Comparison of ENCODE assay signal across 9 cellular contexts in the genomic region with DNA sequence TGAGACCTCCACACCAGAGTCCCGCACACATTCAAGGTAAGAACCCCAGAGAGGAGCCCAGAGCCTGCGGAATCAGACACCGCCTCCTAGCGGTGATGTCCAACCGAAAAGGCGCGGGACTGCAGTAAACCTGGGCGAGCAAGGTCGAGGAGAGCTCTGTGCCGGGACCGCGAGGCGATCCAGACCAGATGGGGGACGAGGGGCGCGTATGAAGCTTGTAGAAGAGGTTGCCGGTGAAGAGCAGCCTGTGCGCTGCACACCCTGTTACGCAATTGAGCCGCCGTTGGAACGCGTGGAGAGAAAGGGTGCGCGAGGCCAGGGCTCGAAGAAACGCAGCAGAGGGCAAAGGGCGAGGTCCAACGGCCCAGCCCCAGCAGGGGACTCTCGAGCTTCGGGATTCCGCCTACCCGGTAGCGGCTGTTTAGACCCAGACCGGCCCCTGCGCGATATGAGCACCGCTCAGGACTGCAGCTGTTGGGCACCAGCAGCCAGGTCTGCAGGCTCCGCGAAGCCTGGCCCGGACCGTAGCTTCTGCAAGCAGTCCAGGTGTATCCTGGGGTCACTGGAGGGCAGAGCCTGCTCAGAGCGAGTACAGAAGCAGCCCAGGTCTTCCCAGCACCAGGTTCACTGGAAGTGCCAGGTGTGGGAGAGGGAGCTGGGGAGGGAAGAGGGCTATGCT.
A peak's percentile ranks its signal among the peaks of the same experiment; 100 is the strongest.
DNase-seq lines count a peak whose midpoint lies in the region; ATAC-seq, FAIRE-seq and TF ChIP-seq lines count a peak whose summit lies in the region.
"Had no signal": no experiment of that assay in that cellular context is flagged by ENCODE, and none has a peak within 500 bp of the region (broad histone marks: within the 10 kb centered on the region; RNA-seq: fewer than 3 reads in every experiment).

No MANE protein-coding gene starts in this region.

- no peak for TF ChIP-seq POLR2A in GM12891 (IDR thresholded peaks at IDR 0.05; ENCODE audit: low read depth, low read length)

- intact Hi-C loops in left ventricle myocardium superior (cut with micrococcal nuclease) (no loop called here), tibial artery (cut with DNase I; ENCODE audit: low total_unique reads) (no loop called here)

- H3K27ac ChIP-seq in skeletal muscle tissue (ENCODE audit: low read depth, low read length), result no peak overlapping the region
- H3K27ac ChIP-seq in effector memory CD4-positive, alpha-beta T cell (ENCODE audit: insufficient read depth, low read length, poor library complexity, severe bottlenecking), result no peak overlapping the region
- no peak overlapping the region for H3K27ac ChIP-seq in tibial artery

- H3K9ac ChIP-seq in skeletal muscle tissue (ENCODE audit: low read depth in 1 of 3, low read length in 3 of 3), result peak overlapping the region in 1 of 3 donors; percentile 16

- H3K9me3 ChIP-seq in skeletal muscle tissue (ENCODE audit: control insufficient read depth in 3 of 3, low read length in 3 of 3), result no peaks in the 10 kb centered on the region
- H3K9me3 ChIP-seq in effector memory CD4-positive, alpha-beta T cell (ENCODE audit: control insufficient read depth, low read length), result no peaks in the 10 kb centered on the region
- no peaks in the 10 kb centered on the region for H3K9me3 ChIP-seq in tibial artery

- ATAC-seq in left ventricle myocardium superior (peak; percentile 14), GM21717 (IDR thresholded peaks at IDR 0.05; ENCODE audit: unreplicated experiment) (no peak)

- no peaks in the 10 kb centered on the region for H3K36me3 ChIP-seq in skeletal muscle tissue (ENCODE audit: control insufficient read depth in 3 of 3, insufficient read depth in 3 of 3, low read length in 3 of 3)
- no peaks in the 10 kb centered on the region for H3K36me3 ChIP-seq in effector memory CD4-positive, alpha-beta T cell (ENCODE audit: control insufficient read depth, insufficient read depth, low read length)
- no peaks in the 10 kb centered on the region for H3K36me3 ChIP-seq in tibial artery

- TF ChIP-seq CTCF in tibial artery (IDR thresholded peaks at IDR 0.05), result no peak

- peaks cover 19 to 24% (median 19%) of the 10 kb centered on the region in 3 donors for H3K27me3 ChIP-seq in skeletal muscle tissue (ENCODE audit: control insufficient read depth in 3 of 3, insufficient read depth in 3 of 3, low read length in 3 of 3)
- H3K27me3 ChIP-seq in effector memory CD4-positive, alpha-beta T cell (replicated peaks; ENCODE audit: control insufficient read depth, insufficient read depth, low read length, poor library complexity, severe bottlenecking), result no peaks in the 10 kb centered on the region
- peaks cover 0 to 13% of the 10 kb centered on the region in 2 donors for H3K27me3 ChIP-seq in tibial artery

- H3K4me1 ChIP-seq in skeletal muscle tissue (ENCODE audit: control insufficient read depth in 3 of 3, insufficient read depth in 3 of 3, low read length in 3 of 3) (peaks cover 2 to 8% (median 4%) of the 10 kb centered on the region in 3 donors), tibial artery (peaks cover 0 to 9% (median 0%) of the 10 kb centered on the region in 4 donors)
- no peaks in the 10 kb centered on the region for H3K4me1 ChIP-seq in effector memory CD4-positive, alpha-beta T cell (ENCODE audit: control insufficient read depth, insufficient read depth, low read length, poor library complexity, severe bottlenecking)

- H3K4me3 ChIP-seq in skeletal muscle tissue (ENCODE audit: low read length in 3 of 3) (peak overlapping the region in 2 of 3 donors; percentile 41 to 43), tibial artery (no peak overlapping the region)
- H3K4me3 ChIP-seq in effector memory CD4-positive, alpha-beta T cell (ENCODE audit: insufficient read depth, low read depth, low read length, poor library complexity, severe bottlenecking), result no peak overlapping the region

- no peak for FAIRE-seq in GM12891 (lab: Jason Lieb, UNC)

- peak; percentile 73 for DNase-seq in ELF-1 (ENCODE audit: low read depth, low spot score)
- peak; percentile 62 for DNase-seq in activated CD8-positive, alpha-beta memory T cell treated with anti-CD3 and anti-CD28 coated beads, Interleukin-2, amount 50 U/mL, for 48 hours
- DNase-seq in left ventricle myocardium superior, result peak; percentile 34
- DNase-seq in GM12891 (ENCODE audit: insufficient read length, low spot score), result no peak
- no peak for DNase-seq in effector memory CD4-positive, alpha-beta T cell
- no peak for DNase-seq in tibial artery
- DNase-seq: NCI-H526 treated with DMSO at 0.1 percent for 48 hours had no signal

TF ChIP-seq in GM12891, 5 proteins besides CTCF, POLR2A, EP300 and RAD21:
- TF ChIP-seq POLR2AphosphoS5 (IDR thresholded peaks at IDR 0.05; ENCODE audit: low read depth, low read length) (no peak), POU2F2 (IDR thresholded peaks at IDR 0.05; ENCODE audit: low read depth, low read length) (no peak), SPI1 (IDR thresholded peaks at IDR 0.05; ENCODE audit: low read depth, low read length) (no peak), PAX5 (IDR thresholded peaks at IDR 0.05; ENCODE audit: insufficient read depth, low read length, severe bottlenecking) (no peak), TAF1 (IDR thresholded peaks at IDR 0.05; ENCODE audit: low read depth, low read length) (no peak)

Comparison
In these comparisons a context has a peak if more than half of its experiments do, and no peak if none do; other contexts are left out.
1. DNase-seq: peak in ELF-1 (single experiment), activated CD8-positive, alpha-beta memory T cell treated with anti-CD3 and anti-CD28 coated beads, Interleukin-2, amount 50 U/mL, for 48 hours (single experiment) and left ventricle myocardium superior (single experiment); none in GM12891 (single experiment), effector memory CD4-positive, alpha-beta T cell (0 of 3) and tibial artery (0 of 2).
2. H3K4me3 ChIP-seq: peak in skeletal muscle tissue (2 of 3); none in effector memory CD4-positive, alpha-beta T cell (single experiment) and tibial artery (0 of 2).